ENCODE assay signal across 8 cellular contexts in genomic region chr20:2688041-2688591, GRCh38. TPM values are rescaled to one million over a fixed set of nuclear protein-coding genes. Genes with fewer than 3 reads are reported as not detected.
DNase-seq lines count a peak whose midpoint lies in the region; ATAC-seq, FAIRE-seq and TF ChIP-seq lines count a peak whose summit lies in the region.

No MANE protein-coding gene starts in this region.

- no peak overlapping the region for H3K4me3 ChIP-seq in GM06990 (replicated peaks; ENCODE audit: low read depth, low read length)
- H3K4me3 ChIP-seq in H1 (ENCODE audit: extremely low read depth in 1 of 4, insufficient read depth in 2 of 4, low read depth in 3 of 4, low read length in 4 of 4), result peak overlapping the region in 2 of 4 experiments; percentile 10 to 50; a peak in 2 of 8 replicates
- H3K4me3 ChIP-seq in stomach, result no peak overlapping the region

- H3K4me3 Mint-ChIP-seq in activated CD4-positive, alpha-beta memory T cell treated with anti-CD3 and anti-CD28 coated beads, Interleukin-2, amount 10 ng/mL, durations not matched to agents 7 days and 5 days, result peak overlapping the region; percentile 32
- H3K4me3 Mint-ChIP-seq in naive thymus-derived CD8-positive, alpha-beta T cell, result peak overlapping the region in 9 of 10 donors; percentile 43 to 71 (median 56)

- no peaks in the 10 kb centered on the region; the same call in 1 of the 2 replicates for H3K23me2 ChIP-seq in H1 (ENCODE audit: low read depth, low read length)

- H2BK20ac ChIP-seq in H1 (ENCODE audit: low read length), result no peak overlapping the region

- intact Hi-C loops in stomach (cut with DNase I; ENCODE audit: low total_unique reads), result no loop called here

- POLR2A ChIA-PET in activated CD4-positive, alpha-beta memory T cell treated with anti-CD3 and anti-CD28 coated beads, Interleukin-2, amount 10 ng/mL, durations not matched to agents 7 days and 5 days (lab: Charles Lee), result interaction anchor here (1.2 to 3.2 kb wide), 5 partner anchors 12 to 64 kb away, joined by 5 to 12 read pairs (median 6); partner anchors contain the start of gene NOP56
- POLR2A ChIA-PET in H1 (lab: Charles Lee; ENCODE audit: partially characterized antibody), result interaction anchor here (0.7 to 2.3 kb wide), 8 partner anchors 13 to 1227 kb away, joined by 3 to 9 read pairs (median 3); no protein-coding TSS in a partner anchor
- POLR2A ChIA-PET in naive thymus-derived CD8-positive, alpha-beta T cell (lab: Charles Lee), result interaction anchor here (0.6 to 3.3 kb wide), 10 partner anchors 10 to 65 kb away, joined by 3 to 16 read pairs (median 4); partner anchors contain the start of genes IDH3B and NOP56

- peak; percentile 95 to 96 for TF ChIP-seq RAD21 in H1 (IDR thresholded peaks at IDR 0.05 in 1 of 2, conservative IDR thresholded peaks at IDR 0.05 in 1 of 2; ENCODE audit: low read depth in 2 of 2, low read length in 2 of 2)

- no peaks in the 10 kb centered on the region for H3K79me2 ChIP-seq in H1 (ENCODE audit: control insufficient read depth in 1 of 2, insufficient read depth in 2 of 2, low read length in 2 of 2)

- DNase-seq in GM06990 (ENCODE audit: extremely low read depth, insufficient read length) (peak; percentile 53), NCI-H187 (lab: John Stamatoyannopoulos, UW) (peak; percentile 21 to 25), H1 (ENCODE audit: low read depth in 1 of 2, low spot score in 2 of 2) (peak in 1 of 2 experiments; percentile 77), stomach (peak; percentile 66), NCI-H526 treated with DMSO at 0.1 percent for 48 hours (lab: John Stamatoyannopoulos, UW) (no peak)
- peak; percentile 88 for DNase-seq in activated CD4-positive, alpha-beta memory T cell treated with anti-CD3 and anti-CD28 coated beads, Interleukin-2, amount 10 ng/mL, durations not matched to agents 7 days and 5 days
- peak; percentile 70 to 89 (median 78) for DNase-seq in naive thymus-derived CD8-positive, alpha-beta T cell

- CTCF ChIA-PET in activated CD4-positive, alpha-beta memory T cell treated with anti-CD3 and anti-CD28 coated beads, Interleukin-2, amount 10 ng/mL, durations not matched to agents 7 days and 5 days (lab: Charles Lee), result interaction anchor here (1.0 to 4.0 kb wide), 14 partner anchors 11 to 180 kb away, joined by 3 to 29 read pairs (median 4); no protein-coding TSS in a partner anchor
- CTCF ChIA-PET in H1 (lab: Charles Lee; ENCODE audit: partially characterized antibody), result interaction anchor here (0.6 to 9.2 kb wide), 50 partner anchors 11 to 873 kb away, joined by 3 to 151 read pairs (median 4); partner anchors contain the start of gene CPXM1

- no peak overlapping the region for H2BK120ac ChIP-seq in H1 (replicated peaks; ENCODE audit: low read depth, low read length)

- H2AK5ac ChIP-seq in H1 (ENCODE audit: low read depth, low read length), result no peak overlapping the region

- H3K18ac ChIP-seq in H1 (ENCODE audit: extremely low read depth, low read length), result no peak overlapping the region

- no peak overlapping the region for H2BK15ac ChIP-seq in H1 (ENCODE audit: low read length)

- H4K20me1 ChIP-seq in H1 (replicated peaks in 1 of 2; ENCODE audit: control insufficient read depth in 1 of 2, insufficient read depth in 2 of 2, low read length in 2 of 2), result no peaks in the 10 kb centered on the region

- no peaks in the 10 kb centered on the region for H3K9me3 ChIP-seq in H1 (ENCODE audit: insufficient read depth in 2 of 2, low read depth in 1 of 2, low read length in 1 of 2)
- no peaks in the 10 kb centered on the region for H3K9me3 ChIP-seq in stomach

- FAIRE-seq in H1 (lab: Jason Lieb, UNC), result peak; percentile 75

- no peak overlapping the region for H3K23ac ChIP-seq in H1 (ENCODE audit: insufficient read length)

- H4K91ac ChIP-seq in H1 (replicated peaks; ENCODE audit: insufficient read length, low read length), result no peak overlapping the region

- H3K4ac ChIP-seq in H1 (replicated peaks; ENCODE audit: insufficient read length, low read depth, low read length), result no peak overlapping the region

- H3K27me3 ChIP-seq in GM06990 (replicated peaks; ENCODE audit: control insufficient read depth, insufficient read depth, low read length), result peaks cover 2% of the 10 kb centered on the region
- H3K27me3 ChIP-seq in H1 (replicated peaks in 1 of 4; ENCODE audit: control insufficient read depth in 3 of 4, extremely low read depth in 1 of 4, insufficient read depth in 3 of 4, low read length in 3 of 4), result peaks cover 30 to 44% (median 41%) of the 10 kb centered on the region in 4 experiments
- peaks cover 0 to 38% (median 9%) of the 10 kb centered on the region in 3 donors for H3K27me3 ChIP-seq in stomach

- no peak overlapping the region for H4K8ac ChIP-seq in H1 (ENCODE audit: extremely low read depth, insufficient read depth, low read length)

- TF ChIP-seq CTCF in GM06990 (IDR thresholded peaks at IDR 0.05; ENCODE audit: insufficient read depth, low read length, poor library complexity, severe bottlenecking) (peak; percentile 70), H1 (IDR thresholded peaks at IDR 0.05; ENCODE audit: control extremely low read depth in 1 of 3, insufficient read depth in 1 of 3, low read depth in 1 of 3, low read length in 3 of 3) (peak; percentile 86 to 91 (median 89)), stomach (IDR thresholded peaks at IDR 0.05) (peak in 5 of 7 experiments; percentile 16 to 53 (median 32))

- no peak for TF ChIP-seq POLR2A in H1 (IDR thresholded peaks at IDR 0.05; ENCODE audit: control extremely low read depth in 1 of 2, low read depth in 2 of 2, low read length in 2 of 2)
- TF ChIP-seq POLR2A in stomach (IDR thresholded peaks at IDR 0.05), result no peak

- H3K27ac ChIP-seq in H1 (ENCODE audit: low read depth, low read length) (no peak overlapping the region), stomach (no peak overlapping the region)

- peaks cover 3 to 15% (median 6%) of the 10 kb centered on the region in 4 experiments for H3K4me1 ChIP-seq in H1 (replicated peaks in 1 of 4; ENCODE audit: control insufficient read depth in 3 of 4, insufficient read depth in 4 of 4, low read length in 3 of 4)
- peaks cover 0 to 20% (median 12%) of the 10 kb centered on the region in 4 donors for H3K4me1 ChIP-seq in stomach

- peak overlapping the region; percentile 49 to 63 for H3K4me2 ChIP-seq in H1 (ENCODE audit: insufficient read depth in 1 of 2, low read depth in 2 of 2, low read length in 2 of 2)

- peak; percentile 78 to 91 for ATAC-seq in naive thymus-derived CD8-positive, alpha-beta T cell
- no peak for ATAC-seq in GM21381 (IDR thresholded peaks at IDR 0.05; ENCODE audit: unreplicated experiment)

- peaks cover 26% of the 10 kb centered on the region for H3K4me1 Mint-ChIP-seq in activated CD4-positive, alpha-beta memory T cell treated with anti-CD3 and anti-CD28 coated beads, Interleukin-2, amount 10 ng/mL, durations not matched to agents 7 days and 5 days
- H3K4me1 Mint-ChIP-seq in naive thymus-derived CD8-positive, alpha-beta T cell, result peaks cover 21 to 33% (median 28%) of the 10 kb centered on the region in 4 donors

- TF ChIP-seq EP300 in H1 (IDR thresholded peaks at IDR 0.05; ENCODE audit: borderline replicate concordance in 1 of 2, low read depth in 2 of 2, low read length in 2 of 2), result no peak
- TF ChIP-seq EP300 in stomach (IDR thresholded peaks at IDR 0.05), result no peak

- H3K27me3 Mint-ChIP-seq in activated CD4-positive, alpha-beta memory T cell treated with anti-CD3 and anti-CD28 coated beads, Interleukin-2, amount 10 ng/mL, durations not matched to agents 7 days and 5 days, result peaks cover 36% of the 10 kb centered on the region
- peaks cover 2 to 25% (median 5%) of the 10 kb centered on the region in 5 donors for H3K27me3 Mint-ChIP-seq in naive thymus-derived CD8-positive, alpha-beta T cell

- H3K9ac ChIP-seq in H1 (replicated peaks in 1 of 4; ENCODE audit: extremely low read depth in 1 of 4, low read depth in 3 of 4, low read length in 3 of 4), result no peak overlapping the region

- H3K9me3 Mint-ChIP-seq in activated CD4-positive, alpha-beta memory T cell treated with anti-CD3 and anti-CD28 coated beads, Interleukin-2, amount 10 ng/mL, durations not matched to agents 7 days and 5 days, result no peaks in the 10 kb centered on the region
- no peaks in the 10 kb centered on the region for H3K9me3 Mint-ChIP-seq in naive thymus-derived CD8-positive, alpha-beta T cell

- H3K79me1 ChIP-seq in H1 (ENCODE audit: low read depth, low read length), result no peaks in the 10 kb centered on the region

- H3K36me3 ChIP-seq in GM06990 (ENCODE audit: control insufficient read depth, insufficient read depth, low read length) (no peaks in the 10 kb centered on the region), H1 (ENCODE audit: control insufficient read depth in 2 of 4, insufficient read depth in 4 of 4, low read length in 3 of 4) (no peaks in the 10 kb centered on the region), stomach (no peaks in the 10 kb centered on the region)

- H3K56ac ChIP-seq in H1 (replicated peaks; ENCODE audit: insufficient read length, low read depth, low read length), result no peak overlapping the region

- H2BK12ac ChIP-seq in H1 (ENCODE audit: low read depth, low read length), result no peak overlapping the region

- no peak overlapping the region for H3K14ac ChIP-seq in H1 (ENCODE audit: insufficient read length)

- peaks cover 3% of the 10 kb centered on the region for H3K36me3 Mint-ChIP-seq in activated CD4-positive, alpha-beta memory T cell treated with anti-CD3 and anti-CD28 coated beads, Interleukin-2, amount 10 ng/mL, durations not matched to agents 7 days and 5 days (ENCODE audit: low read depth)
- H3K36me3 Mint-ChIP-seq in naive thymus-derived CD8-positive, alpha-beta T cell, result no peaks in the 10 kb centered on the region

- no peak overlapping the region for H2AFZ ChIP-seq in H1 (ENCODE audit: low read length)

- 13% methylated on average over 18 of the region's 18 CpGs; no CpG with 5 or more reads in 1 of the 2 experiments for WGBS in H1 (ENCODE audit: extremely low coverage in 1 of 2, insufficient coverage in 1 of 2, insufficient read length in 1 of 2, insufficient replicate concordance in 2 of 2, low coverage in 1 of 2, low lambda C conversion rate in 2 of 2, missing lambda C conversion rate in 1 of 2), 2 experiments
- 15 to 23% (median 18%) methylated on average over 18 of the region's 18 CpGs for WGBS in stomach, 5 donors

- peak overlapping the region; percentile 21 for H3K27ac Mint-ChIP-seq in activated CD4-positive, alpha-beta memory T cell treated with anti-CD3 and anti-CD28 coated beads, Interleukin-2, amount 10 ng/mL, durations not matched to agents 7 days and 5 days
- H3K27ac Mint-ChIP-seq in naive thymus-derived CD8-positive, alpha-beta T cell, result peak overlapping the region; percentile 9 to 82 (median 54)

- no peak overlapping the region for H2BK5ac ChIP-seq in H1 (ENCODE audit: low read depth, low read length)

- H4K5ac ChIP-seq in H1 (ENCODE audit: insufficient read length, low read depth, low read length), result no peak overlapping the region

RNA-seq across cellular contexts. Expression of gene EBF4, which starts 4.5 kb away (rescaled TPM):
- 1 to 10 TPM; 2.7 to 2.9 TPM for total RNA-seq in activated CD4-positive, alpha-beta memory T cell treated with anti-CD3 and anti-CD28 coated beads, Interleukin-2, amount 10 ng/mL, durations not matched to agents 7 days and 5 days
- 1.2 and 1.6 TPM in 2 replicates for total RNA-seq in H1 (2021; fragmentation: NEBNext Ultra II Directional; extraction: Animal tissue kit (Norgen Biotek cat#: 25700))
- polyA plus RNA-seq in H1 (2011; rRNA removed) (2.9 and 3.6 TPM in 2 replicates), stomach (10 to 100 TPM; 10.2 to 16.8 (median 15.0) TPM)
- 2.9 TPM for polyA plus RNA-seq in H1 (2011; cell fraction: cytosol; rRNA removed)
- polyA plus RNA-seq in H1 (2011; cell fraction: nucleus; rRNA removed), result 16.0 TPM
- 3.0 to 6.6 TPM (median 3.9 TPM) in 4 replicates for polyA plus RNA-seq in H1 (2012, experiment 1 of 2)
- polyA plus RNA-seq in H1 (2012, experiment 2 of 2), result 2.3 TPM
- 1.5 TPM for polyA plus RNA-seq in H1 (2013, experiment 1 of 2)
- 1.2 TPM for polyA plus RNA-seq in H1 (2013, experiment 2 of 2)
- 1.7 and 2.3 TPM in 2 replicates for polyA minus RNA-seq in H1 (2011; rRNA and poly(A)+ RNA removed)
- polyA minus RNA-seq in H1 (2011; cell fraction: cytosol; rRNA and poly(A)+ RNA removed), result 1.9 TPM
- 2.4 TPM for polyA minus RNA-seq in H1 (2011; cell fraction: nucleus; rRNA and poly(A)+ RNA removed)
- 10 to 100 TPM; 14.3 to 14.9 TPM for total RNA-seq in naive thymus-derived CD8-positive, alpha-beta T cell
- 1 to 10 TPM in 1 of 3 donors, under 1 TPM in 2; 0.37 to 2.2 (median 0.88) TPM for polyA plus RNA-seq in naive thymus-derived CD8-positive, alpha-beta T cell
- 10 to 100 TPM in 2 of 5 donors, 1 to 10 TPM in 3; 7.0 to 69.2 (median 8.5) TPM for total RNA-seq in stomach

RNA-seq across cellular contexts. Expression of gene IDH3B, which starts 24.1 kb away (rescaled TPM):
- total RNA-seq in activated CD4-positive, alpha-beta memory T cell treated with anti-CD3 and anti-CD28 coated beads, Interleukin-2, amount 10 ng/mL, durations not matched to agents 7 days and 5 days, result 10 to 100 TPM; 78.8 to 82.2 TPM
- 103 and 110 TPM in 2 replicates for total RNA-seq in H1 (2021; fragmentation: NEBNext Ultra II Directional; extraction: Animal tissue kit (Norgen Biotek cat#: 25700))
- 162 and 167 TPM in 2 replicates for polyA plus RNA-seq in H1 (2011; rRNA removed)
- polyA plus RNA-seq in H1 (2011; cell fraction: cytosol; rRNA removed), result 202 TPM
- 428 TPM for polyA plus RNA-seq in H1 (2011; cell fraction: nucleus; rRNA removed)
- polyA plus RNA-seq in H1 (2012, experiment 1 of 2), result 129 to 159 TPM (median 155 TPM) in 4 replicates
- polyA plus RNA-seq in H1 (2012, experiment 2 of 2), result 85.7 TPM
- 59.3 TPM for polyA plus RNA-seq in H1 (2013, experiment 1 of 2)
- 52.9 TPM for polyA plus RNA-seq in H1 (2013, experiment 2 of 2)
- 173 and 188 TPM in 2 replicates for polyA minus RNA-seq in H1 (2011; rRNA and poly(A)+ RNA removed)
- 64.4 TPM for polyA minus RNA-seq in H1 (2011; cell fraction: cytosol; rRNA and poly(A)+ RNA removed)
- 114 TPM for polyA minus RNA-seq in H1 (2011; cell fraction: nucleus; rRNA and poly(A)+ RNA removed)
- 100 to 1,000 TPM; 121 to 126 TPM for total RNA-seq in naive thymus-derived CD8-positive, alpha-beta T cell
- 100 to 1,000 TPM in 2 of 3 donors, 10 to 100 TPM in 1; 95.6 to 126 (median 115) TPM for polyA plus RNA-seq in naive thymus-derived CD8-positive, alpha-beta T cell
- total RNA-seq in stomach, result 100 to 1,000 TPM in 2 of 5 donors, 10 to 100 TPM in 2, 1 to 10 TPM in 1; 1.8 to 134 (median 79.9) TPM
- 10 to 100 TPM; 65.2 to 84.6 (median 82.2) TPM for polyA plus RNA-seq in stomach

RNA-seq across cellular contexts. Expression of gene NOP56, which starts 35.7 kb away (rescaled TPM):
- 100 to 1,000 TPM; 285 to 302 TPM for total RNA-seq in activated CD4-positive, alpha-beta memory T cell treated with anti-CD3 and anti-CD28 coated beads, Interleukin-2, amount 10 ng/mL, durations not matched to agents 7 days and 5 days
- 668 and 677 TPM in 2 replicates for total RNA-seq in H1 (2021; fragmentation: NEBNext Ultra II Directional; extraction: Animal tissue kit (Norgen Biotek cat#: 25700))
- 364 and 391 TPM in 2 replicates for polyA plus RNA-seq in H1 (2011; rRNA removed)
- 433 TPM for polyA plus RNA-seq in H1 (2011; cell fraction: cytosol; rRNA removed)
- 1,642 TPM for polyA plus RNA-seq in H1 (2011; cell fraction: nucleus; rRNA removed)
- 603 to 679 TPM (median 649 TPM) in 4 replicates for polyA plus RNA-seq in H1 (2012, experiment 1 of 2)
- 135 TPM for polyA plus RNA-seq in H1 (2012, experiment 2 of 2)
- 937 TPM for polyA plus RNA-seq in H1 (2013, experiment 1 of 2)
- 806 TPM for polyA plus RNA-seq in H1 (2013, experiment 2 of 2)
- 546 and 558 TPM in 2 replicates for polyA minus RNA-seq in H1 (2011; rRNA and poly(A)+ RNA removed)
- 255 TPM for polyA minus RNA-seq in H1 (2011; cell fraction: cytosol; rRNA and poly(A)+ RNA removed)
- 857 TPM for polyA minus RNA-seq in H1 (2011; cell fraction: nucleus; rRNA and poly(A)+ RNA removed)
- 100 to 1,000 TPM; 271 to 279 TPM for total RNA-seq in naive thymus-derived CD8-positive, alpha-beta T cell
- 100 to 1,000 TPM in 2 of 3 donors, 10 to 100 TPM in 1; 72.3 to 115 (median 107) TPM for polyA plus RNA-seq in naive thymus-derived CD8-positive, alpha-beta T cell
- total RNA-seq in stomach, result 100 to 1,000 TPM in 3 of 5 donors, 10 to 100 TPM in 2; 42.4 to 153 (median 103) TPM
- polyA plus RNA-seq in stomach, result 100 to 1,000 TPM in 1 of 3 donors, 10 to 100 TPM in 2; 84.1 to 157 (median 87.8) TPM

Comparison
In these comparisons a context has a peak if more than half of its experiments do, and no peak if none do; other contexts are left out.
1. CTCF ChIP-seq: peak in every context shown above with its lines; median percentile 89 in H1; 70 in GM06990; 32 in stomach.